23 cellular contexts compared by ENCODE assay signal in genomic region chr13:46472384-46472783, GRCh38.
"Had no signal": no experiment of that assay in that cellular context is flagged by ENCODE, and none has a peak within 500 bp of the region (broad histone marks: within the 10 kb centered on the region; RNA-seq: fewer than 3 reads in every experiment).

No MANE protein-coding gene starts in this region.

- H3K27ac Mint-ChIP-seq: effector memory CD8-positive, alpha-beta T cell; mesothelial cell of epicardium; naive B cell; natural killer cell treated with Interleukin-12 subunit alpha and Interleukin-12 subunit beta and Interleukin-15 and Interleukin-18, amount 100 ng/mL, for 72 hours; neural progenitor cell had no signal

- ATAC-seq: effector memory CD8-positive, alpha-beta T cell; left ventricle myocardium superior; mucosa of descending colon; natural killer cell treated with Interleukin-12 subunit alpha and Interleukin-12 subunit beta and Interleukin-15 and Interleukin-18, amount 100 ng/mL, for 72 hours; sciatic nerve had no signal

- H3K27me3 Mint-ChIP-seq: memory B cell; naive B cell; natural killer cell treated with Interleukin-12 subunit alpha and Interleukin-12 subunit beta and Interleukin-15 and Interleukin-18, amount 100 ng/mL, for 72 hours had no signal

- H3K36me3 Mint-ChIP-seq: mesothelial cell of epicardium; naive B cell; natural killer cell treated with Interleukin-12 subunit alpha and Interleukin-12 subunit beta and Interleukin-15 and Interleukin-18, amount 100 ng/mL, for 72 hours; neural progenitor cell had no signal

- H3K27ac ChIP-seq: neural progenitor cell, parathyroid adenoma, prostate gland, right atrium auricular region, stomach, thyroid gland, upper lobe of left lung had no signal

- H3K9me3 ChIP-seq: mucosa of descending colon, prostate gland, right atrium auricular region, stomach, thyroid gland, upper lobe of left lung had no signal

- H3K9me3 Mint-ChIP-seq: effector memory CD8-positive, alpha-beta T cell; memory B cell; naive B cell; natural killer cell treated with Interleukin-12 subunit alpha and Interleukin-12 subunit beta and Interleukin-15 and Interleukin-18, amount 100 ng/mL, for 72 hours had no signal

- H3K79me2 ChIP-seq: parathyroid adenoma had no signal

- H3K4me1 ChIP-seq: parathyroid adenoma, prostate gland, right atrium auricular region, stomach, thyroid gland, upper lobe of left lung had no signal

- H3K4me1 Mint-ChIP-seq: memory B cell, naive B cell had no signal

- H2AFZ ChIP-seq: neural progenitor cell, parathyroid adenoma had no signal

- H3K27me3 ChIP-seq: neural progenitor cell, right atrium auricular region, stomach, thyroid gland, upper lobe of left lung had no signal

- DNase-seq: cortex of kidney; effector memory CD8-positive, alpha-beta T cell; left ventricle myocardium superior; mucosa of descending colon; naive B cell; stimulated activated CD4-positive, alpha-beta T cell treated with anti-CD3 and anti-CD28 coated beads, Interleukin-12 subunit alpha, Interleukin-12 subunit beta, amount 100 ng/mL, for 4 hours; stimulated activated CD4-positive, alpha-beta T cell treated with anti-CD3 and anti-CD28 coated beads, Interleukin-1b, Interleukin-23, amount 100 ng/mL, for 48 hours; stimulated activated CD4-positive, alpha-beta T cell treated with anti-CD3 and anti-CD28 coated beads, Interleukin-4, amount 100 ng/mL, for 1 hour; stimulated activated CD8-positive, alpha-beta memory T cell treated with anti-CD3 and anti-CD28 coated beads, Interleukin-4, amount 100 ng/mL, for 48 hours; stimulated activated naive CD4-positive, alpha-beta T cell treated with Interleukin-2 at 50 U/mL for 16 hours; stomach; thyroid gland; upper lobe of left lung had no signal

- H3K4me3 Mint-ChIP-seq: effector memory CD8-positive, alpha-beta T cell; memory B cell; mesothelial cell of epicardium; naive B cell; natural killer cell treated with Interleukin-12 subunit alpha and Interleukin-12 subunit beta and Interleukin-15 and Interleukin-18, amount 100 ng/mL, for 72 hours; neural progenitor cell had no signal

- H3K4me3 ChIP-seq: lung, mucosa of descending colon, neural progenitor cell, prostate gland, right atrium auricular region, smooth muscle cell, stomach, thyroid gland, upper lobe of left lung had no signal

- H3K36me3 ChIP-seq: neural progenitor cell, prostate gland, right atrium auricular region, stomach, thyroid gland, upper lobe of left lung had no signal

- H3K4me2 ChIP-seq: neural progenitor cell, smooth muscle cell had no signal
